1 cellular context compared by ENCODE assay signal in genomic region chr1:36166136-36166535, GRCh38.
TF ChIP-seq lines count a peak whose summit lies in the region.

No MANE protein-coding gene starts in this region.

TF ChIP-seq in HepG2, 621 proteins besides CTCF, POLR2A, EP300 and RAD21:
- no peak for TF ChIP-seq PAX8 (CRISPR knock-in tag; IDR thresholded peaks at IDR 0.05; ENCODE audit: borderline replicate concordance)
- no peak for TF ChIP-seq NFRKB (IDR thresholded peaks at IDR 0.05)
- no peak for TF ChIP-seq GTF3A (CRISPR knock-in tag; conservative IDR thresholded peaks at IDR 0.05)
- TF ChIP-seq STAT5B (CRISPR knock-in tag; IDR thresholded peaks at IDR 0.05): no peak
- TF ChIP-seq NR3C1 (CRISPR knock-in tag; IDR thresholded peaks at IDR 0.05): no peak
- TF ChIP-seq ZNF674 (CRISPR knock-in tag; IDR thresholded peaks at IDR 0.05; ENCODE audit: low read depth): no peak
- TF ChIP-seq ZNF17 (CRISPR knock-in tag; IDR thresholded peaks at IDR 0.05): no peak
- no peak for TF ChIP-seq ZFAT (CRISPR knock-in tag; conservative IDR thresholded peaks at IDR 0.05)
- no peak for TF ChIP-seq PATZ1 (CRISPR knock-in tag; IDR thresholded peaks at IDR 0.05)
- no peak for TF ChIP-seq NFE2L1 (CRISPR knock-in tag; IDR thresholded peaks at IDR 0.05; ENCODE audit: borderline replicate concordance)
- no peak for TF ChIP-seq RCOR2 (CRISPR knock-in tag; IDR thresholded peaks at IDR 0.05)
- no peak for TF ChIP-seq ZNF280B (CRISPR knock-in tag; IDR thresholded peaks at IDR 0.05; ENCODE audit: borderline replicate concordance)
- TF ChIP-seq ATRX (CRISPR knock-in tag; IDR thresholded peaks at IDR 0.05; ENCODE audit: borderline replicate concordance): no peak
- no peak for TF ChIP-seq AHR (CRISPR knock-in tag; IDR thresholded peaks at IDR 0.05)
- TF ChIP-seq ZNF350 (CRISPR knock-in tag; IDR thresholded peaks at IDR 0.05; ENCODE audit: borderline replicate concordance, low read depth): no peak
- no peak for TF ChIP-seq CHD2 (IDR thresholded peaks at IDR 0.05; ENCODE audit: low read depth, low read length)
